In the genomic region with DNA sequence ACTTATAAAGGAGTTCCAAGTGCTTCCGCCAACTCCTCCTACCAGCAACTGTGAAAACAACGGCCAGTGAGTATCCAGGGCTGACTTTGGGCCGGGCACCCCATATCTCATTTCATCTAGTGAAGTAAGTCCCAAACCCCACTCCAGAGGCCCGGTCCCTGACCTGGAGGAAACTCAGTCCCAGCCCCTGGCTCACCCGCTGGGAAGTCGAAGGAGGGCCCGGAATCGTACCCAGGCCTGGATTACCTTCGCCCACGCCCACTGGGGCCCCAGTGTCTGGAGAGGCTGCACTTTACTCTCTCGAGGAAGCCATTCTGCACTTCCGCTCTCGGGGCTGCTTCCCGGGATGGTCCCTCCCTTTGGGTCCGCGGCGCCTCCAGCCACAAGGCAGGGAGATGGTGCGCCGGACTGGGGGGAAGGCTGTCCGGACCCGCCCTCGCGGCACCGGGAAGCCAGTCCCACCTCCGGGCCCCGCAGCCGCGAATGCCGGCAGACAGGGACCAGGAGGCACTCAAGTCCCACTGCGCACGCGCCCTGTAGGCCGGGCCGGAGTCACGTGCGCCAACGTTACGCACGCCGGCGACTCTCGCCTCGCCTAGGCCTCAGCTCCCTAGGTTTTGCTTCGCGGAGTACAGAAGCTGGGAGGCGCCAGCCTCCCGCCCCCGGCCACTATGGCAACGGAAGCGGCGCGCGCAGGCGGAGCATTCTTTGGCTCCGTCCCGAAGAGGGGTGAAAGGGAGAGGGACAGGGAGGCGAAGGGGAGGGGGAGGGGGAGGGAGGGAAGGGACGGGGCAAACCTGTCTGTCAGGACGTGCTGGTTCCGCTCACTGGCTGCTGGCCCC, we compare ENCODE assay signal across 8 cellular contexts. TPM values are rescaled to one million over a fixed set of nuclear protein-coding genes. Genes with fewer than 3 reads are reported as not detected.
DNase-seq lines count a peak whose midpoint lies in the region; ATAC-seq and TF ChIP-seq lines count a peak whose summit lies in the region.

A gene with protein sequence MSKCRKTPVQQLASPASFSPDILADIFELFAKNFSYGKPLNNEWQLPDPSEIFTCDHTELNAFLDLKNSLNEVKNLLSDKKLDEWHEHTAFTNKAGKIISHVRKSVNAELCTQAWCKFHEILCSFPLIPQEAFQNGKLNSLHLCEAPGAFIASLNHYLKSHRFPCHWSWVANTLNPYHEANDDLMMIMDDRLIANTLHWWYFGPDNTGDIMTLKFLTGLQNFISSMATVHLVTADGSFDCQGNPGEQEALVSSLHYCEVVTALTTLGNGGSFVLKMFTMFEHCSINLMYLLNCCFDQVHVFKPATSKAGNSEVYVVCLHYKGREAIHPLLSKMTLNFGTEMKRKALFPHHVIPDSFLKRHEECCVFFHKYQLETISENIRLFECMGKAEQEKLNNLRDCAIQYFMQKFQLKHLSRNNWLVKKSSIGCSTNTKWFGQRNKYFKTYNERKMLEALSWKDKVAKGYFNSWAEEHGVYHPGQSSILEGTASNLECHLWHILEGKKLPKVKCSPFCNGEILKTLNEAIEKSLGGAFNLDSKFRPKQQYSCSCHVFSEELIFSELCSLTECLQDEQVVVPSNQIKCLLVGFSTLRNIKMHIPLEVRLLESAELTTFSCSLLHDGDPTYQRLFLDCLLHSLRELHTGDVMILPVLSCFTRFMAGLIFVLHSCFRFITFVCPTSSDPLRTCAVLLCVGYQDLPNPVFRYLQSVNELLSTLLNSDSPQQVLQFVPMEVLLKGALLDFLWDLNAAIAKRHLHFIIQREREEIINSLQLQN (minus strand): TSS at position 513 of the 842 bp plus-strand sequence. CDS start 3,482 bp downstream, outside the sequence.

- peaks cover 34% of the 10 kb centered on the region for H3K36me3 Mint-ChIP-seq in activated CD4-positive, alpha-beta T cell treated with anti-CD3 and anti-CD28 coated beads, Interleukin-2, amount 10 ng/mL, durations not matched to agents 24 days and 14 days (ENCODE audit: low read depth)

- H3K27ac ChIP-seq in coronary artery = peak within 1 kb of the TSS; percentile 88 to 92

- peak; percentile 97 for DNase-seq in BE2C
- DNase-seq in GM19240 (ENCODE audit: insufficient read length, low spot score) = peak; percentile 90
- peak; percentile 86 to 94 for DNase-seq in NCI-H526 (lab: John Stamatoyannopoulos, UW)
- peak; percentile 97 for DNase-seq in activated CD4-positive, alpha-beta T cell treated with anti-CD3 and anti-CD28 coated beads, Interleukin-2, amount 10 ng/mL, durations not matched to agents 24 days and 14 days
- peak; percentile 97 for DNase-seq in coronary artery (ENCODE audit: low spot score)
- peak; percentile 99 for DNase-seq in left kidney (ENCODE audit: low read depth, low spot score)
- DNase-seq in stimulated activated CD4-positive, alpha-beta T cell treated with anti-CD3 and anti-CD28 coated beads, Interleukin-2, amount 100 ng/mL, for 24 hours = peak; percentile 89 to 91

- H3K27ac Mint-ChIP-seq in activated CD4-positive, alpha-beta T cell treated with anti-CD3 and anti-CD28 coated beads, Interleukin-2, amount 10 ng/mL, durations not matched to agents 24 days and 14 days = peak within 1 kb of the TSS; percentile 87

- H3K9me3 ChIP-seq in BE2C = no peaks in the 10 kb centered on the region

- H3K4me1 ChIP-seq in BE2C = peaks cover 3% of the 10 kb centered on the region; the same call in 1 of the 2 replicates

- no peaks in the 10 kb centered on the region; the same call in 1 of the 2 replicates for H3K36me3 ChIP-seq in BE2C

- H3K27me3 ChIP-seq in BE2C = no peaks in the 10 kb centered on the region

- peaks cover 15% of the 10 kb centered on the region for H3K4me1 Mint-ChIP-seq in activated CD4-positive, alpha-beta T cell treated with anti-CD3 and anti-CD28 coated beads, Interleukin-2, amount 10 ng/mL, durations not matched to agents 24 days and 14 days

- H3K27me3 Mint-ChIP-seq in activated CD4-positive, alpha-beta T cell treated with anti-CD3 and anti-CD28 coated beads, Interleukin-2, amount 10 ng/mL, durations not matched to agents 24 days and 14 days = peaks cover 16% of the 10 kb centered on the region

- no peaks in the 10 kb centered on the region for H3K9me3 Mint-ChIP-seq in activated CD4-positive, alpha-beta T cell treated with anti-CD3 and anti-CD28 coated beads, Interleukin-2, amount 10 ng/mL, durations not matched to agents 24 days and 14 days

- intact Hi-C loops in activated CD4-positive, alpha-beta T cell treated with anti-CD3 and anti-CD28 coated beads, Interleukin-2, amount 10 ng/mL, durations not matched to agents 24 days and 14 days (cut with micrococcal nuclease) = loop anchor here (10.0 kb wide), 2 partner anchors 176 to 716 kb away; a partner anchor contains a TSS

- H3K4me3 ChIP-seq in BE2C (ENCODE audit: low read depth, low read length) = peak within 1 kb of the TSS; percentile 92
- peak within 1 kb of the TSS; percentile 82 for H3K4me3 ChIP-seq in coronary artery

- H3K4me3 Mint-ChIP-seq in activated CD4-positive, alpha-beta T cell treated with anti-CD3 and anti-CD28 coated beads, Interleukin-2, amount 10 ng/mL, durations not matched to agents 24 days and 14 days = peak within 1 kb of the TSS; percentile 85

- TF ChIP-seq CTCF in BE2C (IDR thresholded peaks at IDR 0.05; ENCODE audit: low read depth, low read length) (no peak), coronary artery (IDR thresholded peaks at IDR 0.05) (no peak)

- peak; percentile 94 for ATAC-seq in HG03460 (IDR thresholded peaks at IDR 0.05; ENCODE audit: unreplicated experiment)

RNA-seq across cellular contexts. Expression of the gene that starts here (rescaled TPM):
- polyA plus RNA-seq in BE2C (2012; ENCODE audit: insufficient read depth, insufficient read length, low read depth) = 7.1 TPM
- total RNA-seq in activated CD4-positive, alpha-beta T cell treated with anti-CD3 and anti-CD28 coated beads, Interleukin-2, amount 10 ng/mL, durations not matched to agents 24 days and 14 days = 20.0 and 20.8 TPM in 2 replicates

Comparison
In these comparisons a context has a peak if more than half of its experiments do, and no peak if none do; other contexts are left out.
1. Peak in every context shown above with its lines: DNase-seq, ATAC-seq, H3K4me3 ChIP-seq and H3K27ac ChIP-seq.